In genomic region chr14:81435578-81436295, GRCh38 we compare ENCODE assay signal across 8 cellular contexts. TPM values are rescaled to one million over a fixed set of nuclear protein-coding genes. Genes with fewer than 3 reads are reported as not detected.
DNase-seq lines count a peak whose midpoint lies in the region; ATAC-seq and TF ChIP-seq lines count a peak whose summit lies in the region.

No MANE protein-coding gene starts in this region.

- no peak for TF ChIP-seq POLR2A in sigmoid colon (IDR thresholded peaks at IDR 0.05)

- peak; percentile 40 for ATAC-seq in GM21390 (IDR thresholded peaks at IDR 0.05; ENCODE audit: unreplicated experiment)

- H3K27ac Mint-ChIP-seq in MCF 10A (ENCODE audit: low read depth, unreplicated experiment): no peak overlapping the region

- H3K36me3 ChIP-seq in iPS-18a (ENCODE audit: control insufficient read depth, low read depth, low read length) (no peaks in the 10 kb centered on the region), sigmoid colon (no peaks in the 10 kb centered on the region)

- POLR2A ChIA-PET in MCF 10A (lab: Yijun Ruan, JAX): interaction anchor here (0.6 to 6.6 kb wide), 29 partner anchors 9 to 217 kb away, joined by 3 to 78 read pairs (median 5); partner anchors contain the start of genes GTF2A1 and STON2

- H3K9ac ChIP-seq in iPS-18a (ENCODE audit: low read length): peak overlapping the region; percentile 62

- CTCF ChIA-PET in MCF 10A (lab: Yijun Ruan, JAX): interaction anchor here (0.6 to 6.9 kb wide), 13 partner anchors 14 to 166 kb away, joined by 3 to 37 read pairs (median 3); no protein-coding TSS in a partner anchor

- no peaks in the 10 kb centered on the region for H3K9me3 Mint-ChIP-seq in MCF 10A (ENCODE audit: unreplicated experiment)

- H3K4me3 Mint-ChIP-seq in MCF 10A (ENCODE audit: unreplicated experiment): peak overlapping the region; percentile 70

- H3K36me3 Mint-ChIP-seq in MCF 10A (ENCODE audit: insufficient read depth, unreplicated experiment): no peaks in the 10 kb centered on the region

- BruUV-seq in MCF 10A (replicated peaks; lab: Mats Ljungman, UMichigan): no TSS peak

- WGBS in sigmoid colon, 2 donors: 1% methylated on average over 65 of the region's 65 CpGs

- DNase-seq in COR-L47 (lab: John Stamatoyannopoulos, UW) (peak; percentile 56), HUDEP-2 (lab: John Stamatoyannopoulos, UW; ENCODE audit: unreplicated experiment in 76 of 76) (peak in 54 of 76 experiments; percentile 10 to 75 (median 46)), SHP77 treated with DMSO at 0.1 percent for 48 hours (lab: John Stamatoyannopoulos, UW) (peak; percentile 30), MCF 10A (ENCODE audit: unreplicated experiment) (peak; percentile 42), sigmoid colon (peak; percentile 78), NAMALWA (ENCODE audit: low spot score) (no peak)

- no peaks in the 10 kb centered on the region for H3K27me3 Mint-ChIP-seq in MCF 10A (ENCODE audit: insufficient read depth, unreplicated experiment)

- no peak for TF ChIP-seq EP300 in sigmoid colon (IDR thresholded peaks at IDR 0.05)

- H3K4me1 ChIP-seq in iPS-18a (ENCODE audit: control insufficient read depth, low read depth, low read length) (peaks cover 34% of the 10 kb centered on the region), sigmoid colon (peaks cover 0 to 24% (median 18%) of the 10 kb centered on the region in 4 donors)

- H3K4me3 ChIP-seq in iPS-18a (ENCODE audit: low read length) (peak overlapping the region; percentile 91), sigmoid colon (peak overlapping the region; percentile 21 to 62 (median 50))

- peaks cover 10% of the 10 kb centered on the region for H3K4me1 Mint-ChIP-seq in MCF 10A (ENCODE audit: insufficient read depth, unreplicated experiment)

- H3K27ac ChIP-seq in iPS-18a (ENCODE audit: low read length) (no peak overlapping the region), sigmoid colon (peak overlapping the region in 3 of 4 donors; percentile 15 to 58 (median 30))

- intact Hi-C loops in MCF 10A (cut with micrococcal nuclease) (loop anchor here (1.0 to 10.0 kb wide), 3 partner anchors 34 to 113 kb away; no protein-coding TSS in a partner anchor), sigmoid colon (cut with DNase I) (loop anchor here (1.0 to 10.0 kb wide), 2 partner anchors 18 to 491 kb away; partner anchors contain the start of gene CEP128)

- no peak for TF ChIP-seq CTCF in MCF 10A (IDR thresholded peaks at IDR 0.05; ENCODE audit: unreplicated experiment)
- TF ChIP-seq CTCF in sigmoid colon (IDR thresholded peaks at IDR 0.05): no peak

- H3K9me3 ChIP-seq in iPS-18a (ENCODE audit: control insufficient read depth, low read depth, low read length) (no peaks in the 10 kb centered on the region), sigmoid colon (no peaks in the 10 kb centered on the region)

- peaks cover 33% of the 10 kb centered on the region for H3K27me3 ChIP-seq in iPS-18a (ENCODE audit: control insufficient read depth, insufficient read depth, low read length)
- peaks cover 4 to 62% (median 27%) of the 10 kb centered on the region in 3 donors for H3K27me3 ChIP-seq in sigmoid colon

RNA-seq across cellular contexts. Expression of gene STON2, which starts 35.6 kb away (rescaled TPM):
- total RNA-seq in MCF 10A (2022) (20.9 and 23.5 TPM in 2 replicates), sigmoid colon (10 to 100 TPM; 12.2 to 15.6 (median 13.3) TPM)
- polyA plus RNA-seq in sigmoid colon: 1 to 10 TPM; 2.9 to 6.2 (median 3.0) TPM
